2 cellular contexts compared by ENCODE assay signal in genomic region chr19:5492813-5493409, GRCh38.
TF ChIP-seq lines count a peak whose summit lies in the region.

No MANE protein-coding gene starts in this region.

TF ChIP-seq in A549, 52 proteins besides CTCF, POLR2A, EP300 and RAD21:
- TF ChIP-seq PBX3 (IDR thresholded peaks at IDR 0.05) (no peak), REST (IDR thresholded peaks at IDR 0.05) (no peak), CBX8 (IDR thresholded peaks at IDR 0.05) (no peak), ZFP36 (IDR thresholded peaks at IDR 0.05; ENCODE audit: borderline replicate concordance, partially characterized antibody) (peak; percentile 39)
- TF ChIP-seq, protein P1, sequence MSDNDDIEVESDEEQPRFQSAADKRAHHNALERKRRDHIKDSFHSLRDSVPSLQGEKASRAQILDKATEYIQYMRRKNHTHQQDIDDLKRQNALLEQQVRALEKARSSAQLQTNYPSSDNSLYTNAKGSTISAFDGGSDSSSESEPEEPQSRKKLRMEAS (IDR thresholded peaks at IDR 0.05): no peak

TF ChIP-seq in endothelial cell of umbilical vein, 7 proteins besides CTCF, POLR2A, EP300 and RAD21:
- TF ChIP-seq POLR2AphosphoS5 (IDR thresholded peaks at IDR 0.05; ENCODE audit: insufficient read depth, low read depth, low read length) (no peak), EZH2 (IDR thresholded peaks at IDR 0.05; ENCODE audit: borderline replicate concordance, low read depth, low read length, severe bottlenecking) (peak; percentile 65), FOS (IDR thresholded peaks at IDR 0.05; ENCODE audit: borderline replicate concordance, insufficient read depth, low read length) (no peak)
- TF ChIP-seq, protein P1 (IDR thresholded peaks at IDR 0.05; ENCODE audit: insufficient read depth, insufficient read length): no peak
TF ChIP-seq in endothelial cell of umbilical vein: peak in this region for 1.
